Comparison of ENCODE assay signal across 8 cellular contexts in genomic region chr1:205344010-205344808, GRCh38. TPM values are rescaled to one million over a fixed set of nuclear protein-coding genes. Genes with fewer than 3 reads are reported as not detected.
DNase-seq lines count a peak whose midpoint lies in the region; ATAC-seq, FAIRE-seq and TF ChIP-seq lines count a peak whose summit lies in the region.

No MANE protein-coding gene starts in this region.

- H4K20me1 ChIP-seq in GM23338 (replicated peaks; ENCODE audit: insufficient read depth): no peaks in the 10 kb centered on the region
- no peaks in the 10 kb centered on the region for H4K20me1 ChIP-seq in astrocyte (ENCODE audit: insufficient read depth, low read length)

- no peaks in the 10 kb centered on the region for H3K9me3 Mint-ChIP-seq in GM23338
- no peaks in the 10 kb centered on the region for H3K9me3 Mint-ChIP-seq in astrocyte (ENCODE audit: unreplicated experiment)

- no peak overlapping the region for H3K9ac ChIP-seq in astrocyte (ENCODE audit: low read length)

- H3K4me1 ChIP-seq in GM23338 (ENCODE audit: insufficient read depth) (peaks cover 30% of the 10 kb centered on the region), astrocyte (ENCODE audit: insufficient read depth, low read length) (peaks cover 11% of the 10 kb centered on the region)

- no peak for FAIRE-seq in astrocyte (lab: Jason Lieb, UNC)

- no peaks in the 10 kb centered on the region for H3K9me3 ChIP-seq in astrocyte (ENCODE audit: insufficient read depth, low read depth, low read length)

- TF ChIP-seq CTCF in GM23338 (conservative IDR thresholded peaks at IDR 0.05; ENCODE audit: low read depth in 2 of 2) (0 out of 4 replicates have a peak, but pooled peaks of 1 of the 2 experiments have one; percentile 11), astrocyte (IDR thresholded peaks at IDR 0.05; ENCODE audit: insufficient read depth, low read depth, low read length) (no peak)

- ATAC-seq in GM23338 (peak; percentile 68), GM21529 (IDR thresholded peaks at IDR 0.05; ENCODE audit: unreplicated experiment) (no peak), HG03196 (IDR thresholded peaks at IDR 0.05; ENCODE audit: unreplicated experiment) (no peak)

- H3K4me3 Mint-ChIP-seq in GM23338 (peak overlapping the region; percentile 69), astrocyte (ENCODE audit: unreplicated experiment) (peak overlapping the region; percentile 77)

- H3K27me3 Mint-ChIP-seq in GM23338 (ENCODE audit: insufficient read depth, low read depth, poor library complexity): peaks cover 40% of the 10 kb centered on the region
- peaks cover 29% of the 10 kb centered on the region for H3K27me3 Mint-ChIP-seq in astrocyte (ENCODE audit: low read depth, unreplicated experiment)

- H3K4me1 Mint-ChIP-seq in GM23338: peaks cover 16% of the 10 kb centered on the region
- peaks cover 18% of the 10 kb centered on the region for H3K4me1 Mint-ChIP-seq in astrocyte (ENCODE audit: low read depth, unreplicated experiment)

- peak; percentile 76 for DNase-seq in GM23338 (ENCODE audit: low spot score)
- peak; percentile 48 for DNase-seq in SW480 (ENCODE audit: low spot score)
- DNase-seq in astrocyte (ENCODE audit: low read depth): no peak
- DNase-seq in iPS-NIHi7 (ENCODE audit: extremely low spot score): peak; percentile 35
- DNase-seq in stimulated activated CD4-positive, alpha-beta T cell treated with anti-CD3 and anti-CD28 coated beads, Interleukin-15, amount 100 ng/mL, for 24 hours: peak; percentile 61
- no peak for DNase-seq in Kasumi-1 (lab: John Stamatoyannopoulos, UW)

- H3K27me3 ChIP-seq in GM23338 (ENCODE audit: insufficient read depth) (peaks cover 50% of the 10 kb centered on the region), astrocyte (ENCODE audit: insufficient read depth, low read length) (peaks cover 20% of the 10 kb centered on the region)

- H3K79me2 ChIP-seq in GM23338 (replicated peaks; ENCODE audit: insufficient read depth) (no peaks in the 10 kb centered on the region), astrocyte (ENCODE audit: insufficient read depth, low read length) (no peaks in the 10 kb centered on the region)

- H3K4me3 ChIP-seq in GM23338: peak overlapping the region; percentile 75
- peak overlapping the region; percentile 35 for H3K4me3 ChIP-seq in astrocyte (ENCODE audit: insufficient read depth, low read depth, low read length)

- H2AFZ ChIP-seq in GM23338 (peak overlapping the region; percentile 97), astrocyte (ENCODE audit: low read depth, low read length) (peak overlapping the region; percentile 67)

- no peaks in the 10 kb centered on the region for H3K9me2 ChIP-seq in GM23338 (ENCODE audit: insufficient read depth)

- no peak overlapping the region for H3K27ac Mint-ChIP-seq in GM23338
- peak overlapping the region; percentile 41 for H3K27ac Mint-ChIP-seq in astrocyte (ENCODE audit: unreplicated experiment)

- peaks cover 14% of the 10 kb centered on the region; the same call in 1 of the 2 replicates for H3F3A ChIP-seq in GM23338 (replicated peaks; ENCODE audit: low read depth)

- no peak overlapping the region for H3K27ac ChIP-seq in GM23338 (ENCODE audit: low read depth)
- H3K27ac ChIP-seq in astrocyte (ENCODE audit: low read depth, low read length): no peak overlapping the region

- H3K36me3 ChIP-seq in GM23338 (ENCODE audit: insufficient read depth) (no peaks in the 10 kb centered on the region), astrocyte (ENCODE audit: insufficient read depth, low read length) (no peaks in the 10 kb centered on the region)

- peak overlapping the region; percentile 93 for H3K4me2 ChIP-seq in GM23338
- peak overlapping the region; percentile 84 for H3K4me2 ChIP-seq in astrocyte (ENCODE audit: low read length)

- H3K36me3 Mint-ChIP-seq in GM23338 (ENCODE audit: low read depth): no peaks in the 10 kb centered on the region
- H3K36me3 Mint-ChIP-seq in astrocyte (ENCODE audit: low read depth, unreplicated experiment): no peaks in the 10 kb centered on the region

TF ChIP-seq in GM23338, 12 proteins besides CTCF, POLR2A, EP300 and RAD21:
- TF ChIP-seq POLR2AphosphoS5 (IDR thresholded peaks at IDR 0.05; ENCODE audit: low read depth) (no peak), CREB1 (CRISPR knock-in tag; IDR thresholded peaks at IDR 0.05; ENCODE audit: low read depth) (no peak)

RNA-seq across cellular contexts. Expression of gene KLHDC8A, which starts 12.5 kb away (rescaled TPM):
- 2.4 and 2.8 TPM in 2 replicates for total RNA-seq in GM23338 (2014; rRNA removed; shearing (Covaris generic))
- polyA plus RNA-seq in GM23338 (2016; fragmentation: Nextera tagmentation; extraction: Ambion mirVana): 1.3 and 1.7 TPM in 2 replicates
- 0.39 and 0.50 TPM in 2 replicates for total RNA-seq in astrocyte

RNA-seq across cellular contexts. Expression of gene NUAK2, which starts 22.7 kb away (rescaled TPM):
- 10.4 and 15.3 TPM in 2 replicates for total RNA-seq in GM23338 (2014; rRNA removed; shearing (Covaris generic))
- polyA plus RNA-seq in GM23338 (2016; fragmentation: Nextera tagmentation; extraction: Ambion mirVana): 7.7 and 7.8 TPM in 2 replicates
- 35.3 and 49.4 TPM in 2 replicates for total RNA-seq in astrocyte

Comparison
In these comparisons a context has a peak if more than half of its experiments do, and no peak if none do; other contexts are left out.
1. DNase-seq: peak in GM23338 (single experiment), SW480 (single experiment), iPS-NIHi7 (single experiment) and stimulated activated CD4-positive, alpha-beta T cell treated with anti-CD3 and anti-CD28 coated beads, Interleukin-15, amount 100 ng/mL, for 24 hours (single experiment); none in astrocyte (single experiment) and Kasumi-1 (0 of 2).